2 cellular contexts compared by ENCODE assay signal in the genomic region with DNA sequence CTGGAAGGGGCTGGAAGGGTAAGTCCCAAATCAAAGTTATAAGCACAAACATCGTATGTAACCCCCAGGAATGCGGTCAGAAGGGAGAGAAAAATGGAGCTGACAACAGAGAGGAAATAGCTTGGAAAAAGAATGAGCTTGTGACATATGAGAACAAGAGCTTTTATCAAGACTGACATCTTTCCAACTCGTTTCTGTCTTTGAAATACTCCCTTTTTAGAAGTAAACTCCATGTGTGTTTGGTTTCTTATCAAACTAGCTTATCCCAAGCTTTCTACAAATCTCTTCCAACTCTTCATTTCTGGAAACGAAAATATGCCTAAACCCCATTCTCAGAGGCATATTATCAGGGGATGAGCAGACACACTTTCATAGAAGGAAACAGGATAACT.
TF ChIP-seq lines count a peak whose summit lies in the region.

No MANE protein-coding gene starts in this region.

TF ChIP-seq in GM23338, 12 proteins besides CTCF, POLR2A, EP300 and RAD21 (continues in another document):
- TF ChIP-seq, protein P1, sequence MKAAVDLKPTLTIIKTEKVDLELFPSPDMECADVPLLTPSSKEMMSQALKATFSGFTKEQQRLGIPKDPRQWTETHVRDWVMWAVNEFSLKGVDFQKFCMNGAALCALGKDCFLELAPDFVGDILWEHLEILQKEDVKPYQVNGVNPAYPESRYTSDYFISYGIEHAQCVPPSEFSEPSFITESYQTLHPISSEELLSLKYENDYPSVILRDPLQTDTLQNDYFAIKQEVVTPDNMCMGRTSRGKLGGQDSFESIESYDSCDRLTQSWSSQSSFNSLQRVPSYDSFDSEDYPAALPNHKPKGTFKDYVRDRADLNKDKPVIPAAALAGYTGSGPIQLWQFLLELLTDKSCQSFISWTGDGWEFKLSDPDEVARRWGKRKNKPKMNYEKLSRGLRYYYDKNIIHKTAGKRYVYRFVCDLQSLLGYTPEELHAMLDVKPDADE (IDR thresholded peaks at IDR 0.05): no peak
- TF ChIP-seq CREB1 (CRISPR knock-in tag; IDR thresholded peaks at IDR 0.05; ENCODE audit: low read depth) (no peak), JUNB (IDR thresholded peaks at IDR 0.05; ENCODE audit: unreplicated experiment) (no peak), EZH2phosphoT487 (IDR thresholded peaks at IDR 0.05; ENCODE audit: unreplicated experiment) (no peak), ZNF331 (CRISPR knock-in tag; IDR thresholded peaks at IDR 0.05; ENCODE audit: low read depth) (no peak), EZH2 (IDR thresholded peaks at IDR 0.05; ENCODE audit: low read depth, unreplicated experiment) (no peak), NANOG (IDR thresholded peaks at IDR 0.05; ENCODE audit: borderline replicate concordance) (no peak), STAT1 (IDR thresholded peaks at IDR 0.05; ENCODE audit: unreplicated experiment) (no peak)
- TF ChIP-seq, protein P2, sequence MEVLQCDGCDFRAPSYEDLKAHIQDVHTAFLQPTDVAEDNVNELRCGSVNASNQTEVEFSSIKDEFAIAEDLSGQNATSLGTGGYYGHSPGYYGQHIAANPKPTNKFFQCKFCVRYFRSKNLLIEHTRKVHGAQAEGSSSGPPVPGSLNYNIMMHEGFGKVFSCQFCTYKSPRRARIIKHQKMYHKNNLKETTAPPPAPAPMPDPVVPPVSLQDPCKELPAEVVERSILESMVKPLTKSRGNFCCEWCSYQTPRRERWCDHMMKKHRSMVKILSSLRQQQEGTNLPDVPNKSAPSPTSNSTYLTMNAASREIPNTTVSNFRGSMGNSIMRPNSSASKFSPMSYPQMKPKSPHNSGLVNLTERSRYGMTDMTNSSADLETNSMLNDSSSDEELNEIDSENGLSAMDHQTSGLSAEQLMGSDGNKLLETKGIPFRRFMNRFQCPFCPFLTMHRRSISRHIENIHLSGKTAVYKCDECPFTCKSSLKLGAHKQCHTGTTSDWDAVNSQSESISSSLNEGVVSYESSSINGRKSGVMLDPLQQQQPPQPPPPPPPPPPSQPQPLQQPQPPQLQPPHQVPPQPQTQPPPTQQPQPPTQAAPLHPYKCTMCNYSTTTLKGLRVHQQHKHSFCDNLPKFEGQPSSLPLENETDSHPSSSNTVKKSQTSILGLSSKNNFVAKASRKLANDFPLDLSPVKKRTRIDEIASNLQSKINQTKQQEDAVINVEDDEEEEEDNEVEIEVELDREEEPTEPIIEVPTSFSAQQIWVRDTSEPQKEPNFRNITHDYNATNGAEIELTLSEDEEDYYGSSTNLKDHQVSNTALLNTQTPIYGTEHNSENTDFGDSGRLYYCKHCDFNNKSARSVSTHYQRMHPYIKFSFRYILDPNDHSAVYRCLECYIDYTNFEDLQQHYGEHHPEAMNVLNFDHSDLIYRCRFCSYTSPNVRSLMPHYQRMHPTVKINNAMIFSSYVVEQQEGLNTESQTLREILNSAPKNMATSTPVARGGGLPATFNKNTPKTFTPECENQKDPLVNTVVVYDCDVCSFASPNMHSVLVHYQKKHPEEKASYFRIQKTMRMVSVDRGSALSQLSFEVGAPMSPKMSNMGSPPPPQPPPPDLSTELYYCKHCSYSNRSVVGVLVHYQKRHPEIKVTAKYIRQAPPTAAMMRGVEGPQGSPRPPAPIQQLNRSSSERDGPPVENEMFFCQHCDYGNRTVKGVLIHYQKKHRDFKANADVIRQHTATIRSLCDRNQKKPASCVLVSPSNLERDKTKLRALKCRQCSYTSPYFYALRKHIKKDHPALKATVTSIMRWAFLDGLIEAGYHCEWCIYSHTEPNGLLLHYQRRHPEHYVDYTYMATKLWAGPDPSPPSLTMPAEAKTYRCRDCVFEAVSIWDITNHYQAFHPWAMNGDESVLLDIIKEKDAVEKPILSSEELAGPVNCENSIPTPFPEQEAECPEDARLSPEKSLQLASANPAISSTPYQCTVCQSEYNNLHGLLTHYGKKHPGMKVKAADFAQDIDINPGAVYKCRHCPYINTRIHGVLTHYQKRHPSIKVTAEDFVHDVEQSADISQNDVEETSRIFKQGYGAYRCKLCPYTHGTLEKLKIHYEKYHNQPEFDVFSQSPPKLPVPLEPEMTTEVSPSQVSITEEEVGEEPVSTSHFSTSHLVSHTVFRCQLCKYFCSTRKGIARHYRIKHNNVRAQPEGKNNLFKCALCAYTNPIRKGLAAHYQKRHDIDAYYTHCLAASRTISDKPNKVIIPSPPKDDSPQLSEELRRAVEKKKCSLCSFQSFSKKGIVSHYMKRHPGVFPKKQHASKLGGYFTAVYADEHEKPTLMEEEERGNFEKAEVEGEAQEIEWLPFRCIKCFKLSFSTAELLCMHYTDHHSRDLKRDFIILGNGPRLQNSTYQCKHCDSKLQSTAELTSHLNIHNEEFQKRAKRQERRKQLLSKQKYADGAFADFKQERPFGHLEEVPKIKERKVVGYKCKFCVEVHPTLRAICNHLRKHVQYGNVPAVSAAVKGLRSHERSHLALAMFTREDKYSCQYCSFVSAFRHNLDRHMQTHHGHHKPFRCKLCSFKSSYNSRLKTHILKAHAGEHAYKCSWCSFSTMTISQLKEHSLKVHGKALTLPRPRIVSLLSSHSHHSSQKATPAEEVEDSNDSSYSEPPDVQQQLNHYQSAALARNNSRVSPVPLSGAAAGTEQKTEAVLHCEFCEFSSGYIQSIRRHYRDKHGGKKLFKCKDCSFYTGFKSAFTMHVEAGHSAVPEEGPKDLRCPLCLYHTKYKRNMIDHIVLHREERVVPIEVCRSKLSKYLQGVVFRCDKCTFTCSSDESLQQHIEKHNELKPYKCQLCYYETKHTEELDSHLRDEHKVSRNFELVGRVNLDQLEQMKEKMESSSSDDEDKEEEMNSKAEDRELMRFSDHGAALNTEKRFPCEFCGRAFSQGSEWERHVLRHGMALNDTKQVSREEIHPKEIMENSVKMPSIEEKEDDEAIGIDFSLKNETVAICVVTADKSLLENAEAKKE (CRISPR knock-in tag; IDR thresholded peaks at IDR 0.05): no peak
- TF ChIP-seq, protein P3, sequence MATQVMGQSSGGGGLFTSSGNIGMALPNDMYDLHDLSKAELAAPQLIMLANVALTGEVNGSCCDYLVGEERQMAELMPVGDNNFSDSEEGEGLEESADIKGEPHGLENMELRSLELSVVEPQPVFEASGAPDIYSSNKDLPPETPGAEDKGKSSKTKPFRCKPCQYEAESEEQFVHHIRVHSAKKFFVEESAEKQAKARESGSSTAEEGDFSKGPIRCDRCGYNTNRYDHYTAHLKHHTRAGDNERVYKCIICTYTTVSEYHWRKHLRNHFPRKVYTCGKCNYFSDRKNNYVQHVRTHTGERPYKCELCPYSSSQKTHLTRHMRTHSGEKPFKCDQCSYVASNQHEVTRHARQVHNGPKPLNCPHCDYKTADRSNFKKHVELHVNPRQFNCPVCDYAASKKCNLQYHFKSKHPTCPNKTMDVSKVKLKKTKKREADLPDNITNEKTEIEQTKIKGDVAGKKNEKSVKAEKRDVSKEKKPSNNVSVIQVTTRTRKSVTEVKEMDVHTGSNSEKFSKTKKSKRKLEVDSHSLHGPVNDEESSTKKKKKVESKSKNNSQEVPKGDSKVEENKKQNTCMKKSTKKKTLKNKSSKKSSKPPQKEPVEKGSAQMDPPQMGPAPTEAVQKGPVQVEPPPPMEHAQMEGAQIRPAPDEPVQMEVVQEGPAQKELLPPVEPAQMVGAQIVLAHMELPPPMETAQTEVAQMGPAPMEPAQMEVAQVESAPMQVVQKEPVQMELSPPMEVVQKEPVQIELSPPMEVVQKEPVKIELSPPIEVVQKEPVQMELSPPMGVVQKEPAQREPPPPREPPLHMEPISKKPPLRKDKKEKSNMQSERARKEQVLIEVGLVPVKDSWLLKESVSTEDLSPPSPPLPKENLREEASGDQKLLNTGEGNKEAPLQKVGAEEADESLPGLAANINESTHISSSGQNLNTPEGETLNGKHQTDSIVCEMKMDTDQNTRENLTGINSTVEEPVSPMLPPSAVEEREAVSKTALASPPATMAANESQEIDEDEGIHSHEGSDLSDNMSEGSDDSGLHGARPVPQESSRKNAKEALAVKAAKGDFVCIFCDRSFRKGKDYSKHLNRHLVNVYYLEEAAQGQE (IDR thresholded peaks at IDR 0.05; ENCODE audit: unreplicated experiment): no peak

TF ChIP-seq in H1, 55 proteins besides CTCF, POLR2A, EP300 and RAD21 (continued from another document):
- TF ChIP-seq, protein P4, sequence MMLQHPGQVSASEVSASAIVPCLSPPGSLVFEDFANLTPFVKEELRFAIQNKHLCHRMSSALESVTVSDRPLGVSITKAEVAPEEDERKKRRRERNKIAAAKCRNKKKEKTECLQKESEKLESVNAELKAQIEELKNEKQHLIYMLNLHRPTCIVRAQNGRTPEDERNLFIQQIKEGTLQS (IDR thresholded peaks at IDR 0.05; ENCODE audit: insufficient read depth, low read depth, low read length): no peak
- TF ChIP-seq TEAD4 (IDR thresholded peaks at IDR 0.05; ENCODE audit: low read depth, low read length) (no peak), TAF7 (optimal IDR thresholded peaks at IDR 0.05; ENCODE audit: borderline replicate concordance, low read depth, low read length) (no peak), RFX5 (IDR thresholded peaks at IDR 0.05; ENCODE audit: borderline replicate concordance, low read depth, low read length) (no peak), CHD2 (IDR thresholded peaks at IDR 0.05; ENCODE audit: low read length) (no peak), SIRT6 (IDR thresholded peaks at IDR 0.05; ENCODE audit: low read length) (no peak), SUZ12 (IDR thresholded peaks at IDR 0.05; ENCODE audit: low read length) (no peak), CTBP2 (IDR thresholded peaks at IDR 0.05; ENCODE audit: borderline replicate concordance, insufficient read depth, insufficient read length, low read length) (no peak), ZNF274 (IDR thresholded peaks at IDR 0.05; ENCODE audit: borderline replicate concordance, extremely low read depth, low read length) (no peak)
